ENCODE assay signal across 8 cellular contexts in the genomic region with DNA sequence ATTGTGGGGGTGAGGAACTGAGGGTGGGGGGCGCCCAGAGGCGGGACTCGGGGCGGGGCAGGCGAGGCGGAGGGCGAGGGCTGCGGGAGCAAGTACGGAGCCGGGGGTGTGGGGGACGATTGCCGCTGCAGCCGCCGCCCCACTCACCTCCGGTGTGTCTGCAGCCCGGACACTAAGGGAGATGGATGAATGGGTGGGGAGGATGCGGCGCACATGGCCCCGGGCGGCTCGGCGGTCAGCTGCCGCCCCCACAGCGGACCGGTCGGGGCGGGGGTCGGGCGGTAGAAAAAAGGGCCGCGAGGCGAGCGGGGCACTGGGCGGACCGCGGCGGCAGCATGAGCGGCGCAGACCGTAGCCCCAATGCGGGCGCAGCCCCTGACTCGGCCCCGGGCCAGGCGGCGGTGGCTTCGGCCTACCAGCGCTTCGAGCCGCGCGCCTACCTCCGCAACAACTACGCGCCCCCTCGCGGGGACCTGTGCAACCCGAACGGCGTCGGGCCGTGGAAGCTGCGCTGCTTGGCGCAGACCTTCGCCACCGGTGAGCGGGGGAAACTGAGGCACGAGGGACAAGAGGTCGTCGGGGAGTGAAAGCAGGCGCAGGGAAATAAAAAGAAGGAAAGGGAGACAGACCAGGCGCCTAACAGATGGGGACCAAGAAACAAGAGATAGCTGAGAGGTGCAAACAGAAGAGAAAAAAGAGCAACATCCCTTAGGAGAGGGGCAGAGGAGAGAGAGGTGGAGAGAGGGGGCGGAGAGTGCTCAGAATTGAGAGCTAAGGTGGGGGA. TPM values are rescaled to one million over a fixed set of nuclear protein-coding genes. Genes with fewer than 3 reads are reported as not detected.
A peak's percentile ranks its signal among the peaks of the same experiment; 100 is the strongest.
DNase-seq lines count a peak whose midpoint lies in the region; ATAC-seq and TF ChIP-seq lines count a peak whose summit lies in the region.

A gene with protein sequence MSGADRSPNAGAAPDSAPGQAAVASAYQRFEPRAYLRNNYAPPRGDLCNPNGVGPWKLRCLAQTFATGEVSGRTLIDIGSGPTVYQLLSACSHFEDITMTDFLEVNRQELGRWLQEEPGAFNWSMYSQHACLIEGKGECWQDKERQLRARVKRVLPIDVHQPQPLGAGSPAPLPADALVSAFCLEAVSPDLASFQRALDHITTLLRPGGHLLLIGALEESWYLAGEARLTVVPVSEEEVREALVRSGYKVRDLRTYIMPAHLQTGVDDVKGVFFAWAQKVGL (plus strand): TSS at position 313 of the 784 bp plus-strand sequence. CDS start 23 bp downstream, at position 336.

- no peaks in the 10 kb centered on the region for H3K9me3 Mint-ChIP-seq in activated naive CD4-positive, alpha-beta T cell treated with anti-CD3 and anti-CD28 coated beads, Interleukin-2, amount 50 U/mL, for 24 hours

- peaks cover 14% of the 10 kb centered on the region for H3K4me1 Mint-ChIP-seq in activated naive CD4-positive, alpha-beta T cell treated with anti-CD3 and anti-CD28 coated beads, Interleukin-2, amount 50 U/mL, for 24 hours

- H3K9me3 ChIP-seq in HEK293 (ENCODE audit: control insufficient read depth, insufficient read depth, low read depth, low read length) (no peaks in the 10 kb centered on the region), SJCRH30 (replicated peaks) (no peaks in the 10 kb centered on the region)

- H3K4me3 ChIP-seq in HEK293 (ENCODE audit: low read depth, low read length) (peak within 1 kb of the TSS; percentile 34), SJCRH30 (peak within 1 kb of the TSS; percentile 65), urinary bladder (ENCODE audit: low read depth, low read length) (peak within 1 kb of the TSS; percentile 36)

- CTCF ChIA-PET in HEK293 (lab: Yijun Ruan, JAX): interaction anchor here (0.6 to 11.6 kb wide), 21 partner anchors 8 to 550 kb away, joined by 3 to 168 read pairs (median 5); partner anchors contain the start of genes MIEN1 and PPP1R1B

- H3K27me3 Mint-ChIP-seq in activated naive CD4-positive, alpha-beta T cell treated with anti-CD3 and anti-CD28 coated beads, Interleukin-2, amount 50 U/mL, for 24 hours: peaks cover 8% of the 10 kb centered on the region

- no peak for ATAC-seq in GM21367 (IDR thresholded peaks at IDR 0.05; ENCODE audit: unreplicated experiment)

- H3K4me3 Mint-ChIP-seq in activated naive CD4-positive, alpha-beta T cell treated with anti-CD3 and anti-CD28 coated beads, Interleukin-2, amount 50 U/mL, for 24 hours: peak within 1 kb of the TSS; percentile 73

- DNase-seq in AG09319 (ENCODE audit: extremely low read depth, low read depth) (no peak), SJCRH30 (no peak), head of caudate nucleus (peak in 39 of 42 donors; percentile 57 to 88 (median 76)), posterior vena cava (ENCODE audit: low spot score) (peak; percentile 90)

- intact Hi-C loops in head of caudate nucleus (cut with DNase I): loop anchor here (5.0 kb wide), 1 partner anchor 36 kb away; no protein-coding TSS in a partner anchor
- intact Hi-C loops in posterior vena cava (cut with DNase I): no loop called here

- no peaks in the 10 kb centered on the region for H3K36me3 Mint-ChIP-seq in activated naive CD4-positive, alpha-beta T cell treated with anti-CD3 and anti-CD28 coated beads, Interleukin-2, amount 50 U/mL, for 24 hours

- peak within 1 kb of the TSS; percentile 61 for H3K27ac Mint-ChIP-seq in activated naive CD4-positive, alpha-beta T cell treated with anti-CD3 and anti-CD28 coated beads, Interleukin-2, amount 50 U/mL, for 24 hours

- TF ChIP-seq CTCF in AG09319 (IDR thresholded peaks at IDR 0.05; ENCODE audit: low read depth, low read length) (peak; percentile 56), HEK293 (tag by site-specific recombination; IDR thresholded peaks at IDR 0.05) (peak; percentile 96)

- no peaks in the 10 kb centered on the region for H3K27me3 ChIP-seq in SJCRH30

- peak within 1 kb of the TSS; percentile 69; the same call in 1 of the 2 replicates for H3K27ac ChIP-seq in HEK293 (ENCODE audit: extremely low read depth, low read depth, low read length)
- H3K27ac ChIP-seq in SJCRH30: peak within 1 kb of the TSS; percentile 76
- H3K27ac ChIP-seq in urinary bladder (ENCODE audit: low read depth): no peak within 1 kb of the TSS

- WGBS in urinary bladder: 2% methylated on average over 71 of the region's 73 CpGs

- POLR2A ChIA-PET in HEK293 (lab: Yijun Ruan, JAX): interaction anchor here (0.6 to 4.0 kb wide), 4 partner anchors 25 to 62 kb away, joined by 3 to 17 read pairs (median 7); partner anchors contain the start of genes ERBB2 and MIEN1

- H3K36me3 ChIP-seq in HEK293 (ENCODE audit: control insufficient read depth in 2 of 2, insufficient read depth in 1 of 2, low read length in 2 of 2) (no peaks in the 10 kb centered on the region), SJCRH30 (no peaks in the 10 kb centered on the region), urinary bladder (ENCODE audit: insufficient read depth) (no peaks in the 10 kb centered on the region)

- H3K4me1 ChIP-seq in HEK293 (ENCODE audit: control insufficient read depth, insufficient read depth, low read length) (peaks cover 7% of the 10 kb centered on the region), SJCRH30 (peaks cover 26% of the 10 kb centered on the region), urinary bladder (ENCODE audit: insufficient read depth) (no peaks in the 10 kb centered on the region)

TF ChIP-seq in HEK293, 187 proteins besides CTCF, POLR2A, EP300 and RAD21 (continues in another document):
- TF ChIP-seq BCL11A (tag by site-specific recombination; IDR thresholded peaks at IDR 0.05; ENCODE audit: low read depth) (0 out of 2 replicates have a peak, but pooled peaks have one; percentile 44), ZBTB20 (tag by site-specific recombination; IDR thresholded peaks at IDR 0.05) (peak; percentile 92), PRDM1 (tag by site-specific recombination; IDR thresholded peaks at IDR 0.05) (peak; percentile 86), KLF1 (tag by site-specific recombination; IDR thresholded peaks at IDR 0.05) (peak; percentile 98), ZBTB17 (tag by site-specific recombination; IDR thresholded peaks at IDR 0.05) (peak; percentile 90), GLIS1 (tag by site-specific recombination; IDR thresholded peaks at IDR 0.05) (peak; percentile 12), ZNF596 (tag by site-specific recombination; IDR thresholded peaks at IDR 0.05) (peak; percentile 64; the same call in 1 of the 2 replicates), BCL11B (tag by site-specific recombination; IDR thresholded peaks at IDR 0.05; ENCODE audit: low read depth) (peak; percentile 65; the same call in 1 of the 2 replicates), KLF16 (tag by site-specific recombination; IDR thresholded peaks at IDR 0.05) (peak; percentile 39; the same call in 1 of the 2 replicates), ZNF549 (tag by site-specific recombination; IDR thresholded peaks at IDR 0.05) (no peak), ZFP37 (tag by site-specific recombination; IDR thresholded peaks at IDR 0.05) (0 out of 2 replicates have a peak, but pooled peaks have one; percentile 31), ZFHX2 (tag by site-specific recombination; conservative IDR thresholded peaks at IDR 0.05) (peak; percentile 76), ZSCAN30 (tag by site-specific recombination; IDR thresholded peaks at IDR 0.05) (peak; percentile 92), YY1 (tag by site-specific recombination; IDR thresholded peaks at IDR 0.05) (peak; percentile 67; the same call in 1 of the 2 replicates), ZNF366 (tag by site-specific recombination; conservative IDR thresholded peaks at IDR 0.05) (peak; percentile 63; the same call in 1 of the 2 replicates), ZNF558 (tag by site-specific recombination; IDR thresholded peaks at IDR 0.05) (no peak), ZNF2 (tag by site-specific recombination; IDR thresholded peaks at IDR 0.05) (peak; percentile 91), ZNF600 (tag by site-specific recombination; IDR thresholded peaks at IDR 0.05) (peak; percentile 89)
- TF ChIP-seq, protein P1, sequence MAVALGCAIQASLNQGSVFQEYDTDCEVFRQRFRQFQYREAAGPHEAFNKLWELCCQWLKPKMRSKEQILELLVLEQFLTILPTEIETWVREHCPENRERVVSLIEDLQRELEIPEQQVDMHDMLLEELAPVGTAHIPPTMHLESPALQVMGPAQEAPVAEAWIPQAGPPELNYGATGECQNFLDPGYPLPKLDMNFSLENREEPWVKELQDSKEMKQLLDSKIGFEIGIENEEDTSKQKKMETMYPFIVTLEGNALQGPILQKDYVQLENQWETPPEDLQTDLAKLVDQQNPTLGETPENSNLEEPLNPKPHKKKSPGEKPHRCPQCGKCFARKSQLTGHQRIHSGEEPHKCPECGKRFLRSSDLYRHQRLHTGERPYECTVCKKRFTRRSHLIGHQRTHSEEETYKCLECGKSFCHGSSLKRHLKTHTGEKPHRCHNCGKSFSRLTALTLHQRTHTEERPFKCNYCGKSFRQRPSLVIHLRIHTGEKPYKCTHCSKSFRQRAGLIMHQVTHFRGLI (tag by site-specific recombination; IDR thresholded peaks at IDR 0.05): no peak
- TF ChIP-seq, protein P2, sequence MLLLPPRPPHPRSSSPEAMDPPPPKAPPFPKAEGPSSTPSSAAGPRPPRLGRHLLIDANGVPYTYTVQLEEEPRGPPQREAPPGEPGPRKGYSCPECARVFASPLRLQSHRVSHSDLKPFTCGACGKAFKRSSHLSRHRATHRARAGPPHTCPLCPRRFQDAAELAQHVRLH (tag by site-specific recombination; IDR thresholded peaks at IDR 0.05): peak; percentile 47; the same call in 1 of the 2 replicates
- TF ChIP-seq, protein P3, sequence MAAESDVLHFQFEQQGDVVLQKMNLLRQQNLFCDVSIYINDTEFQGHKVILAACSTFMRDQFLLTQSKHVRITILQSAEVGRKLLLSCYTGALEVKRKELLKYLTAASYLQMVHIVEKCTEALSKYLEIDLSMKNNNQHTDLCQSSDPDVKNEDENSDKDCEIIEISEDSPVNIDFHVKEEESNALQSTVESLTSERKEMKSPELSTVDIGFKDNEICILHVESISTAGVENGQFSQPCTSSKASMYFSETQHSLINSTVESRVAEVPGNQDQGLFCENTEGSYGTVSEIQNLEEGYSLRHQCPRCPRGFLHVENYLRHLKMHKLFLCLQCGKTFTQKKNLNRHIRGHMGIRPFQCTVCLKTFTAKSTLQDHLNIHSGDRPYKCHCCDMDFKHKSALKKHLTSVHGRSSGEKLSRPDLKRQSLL (tag by site-specific recombination; IDR thresholded peaks at IDR 0.05): 0 out of 2 replicates have a peak, but pooled peaks have one; percentile 12

RNA-seq across cellular contexts. Expression of the gene that starts here (rescaled TPM):
- total RNA-seq in SJCRH30 (2014; rRNA removed; shearing (Covaris generic)): 0.71 TPM in 1 of 2 replicates, not detected in the other
- total RNA-seq in posterior vena cava (1 to 10 TPM in 1 of 2 donors, under 1 TPM in 1; 0.62 to 3.1 TPM), urinary bladder (not detected)
- polyA plus RNA-seq in urinary bladder: 9.3 TPM

Comparison
In these comparisons a context has a peak if more than half of its experiments do, and no peak if none do; other contexts are left out.
1. DNase-seq: peak in head of caudate nucleus (39 of 42) and posterior vena cava (single experiment); none in AG09319 (single experiment) and SJCRH30 (0 of 2).
2. Peak in every context shown above with its lines, with median percentiles within 50 percentile points of each other: H3K4me3 ChIP-seq.